In genomic region chrX:9577555-9577954, GRCh38 we compare ENCODE assay signal across 17 cellular contexts.
"Had no signal": no experiment of that assay in that cellular context is flagged by ENCODE, and none has a peak within 500 bp of the region (broad histone marks: within the 10 kb centered on the region; RNA-seq: fewer than 3 reads in every experiment).

No MANE protein-coding gene starts in this region.

- H3K36me3 ChIP-seq: esophagus muscularis mucosa, gastrocnemius medialis, neutrophil, sigmoid colon, stomach, thyroid gland had no signal

- H3K9me3 Mint-ChIP-seq: effector memory CD8-positive, alpha-beta T cell had no signal

- ATAC-seq: effector memory CD8-positive, alpha-beta T cell; gastrocnemius medialis; left colon; naive thymus-derived CD4-positive, alpha-beta T cell; psoas muscle had no signal

- H3K27ac ChIP-seq: epithelial cell of prostate, esophagus muscularis mucosa, gastrocnemius medialis, neutrophil, psoas muscle, sigmoid colon, skin epidermis, stomach, thyroid gland had no signal

- H3K27ac Mint-ChIP-seq: naive thymus-derived CD4-positive, alpha-beta T cell; type B pancreatic cell had no signal

- H3K27me3 Mint-ChIP-seq: effector memory CD8-positive, alpha-beta T cell; naive thymus-derived CD4-positive, alpha-beta T cell; type B pancreatic cell had no signal

- H3K36me3 Mint-ChIP-seq: type B pancreatic cell had no signal

- H3K4me1 ChIP-seq: psoas muscle had no signal

- H3K27me3 ChIP-seq: esophagus muscularis mucosa, gastrocnemius medialis, neutrophil, sigmoid colon, stomach, thyroid gland had no signal

- H3K4me3 ChIP-seq: esophagus muscularis mucosa, gastrocnemius medialis, psoas muscle, sigmoid colon, skin epidermis, stomach, thyroid gland had no signal

- DNase-seq: effector memory CD8-positive, alpha-beta T cell; gastrocnemius medialis; kidney; left colon; mammary epithelial cell; naive thymus-derived CD4-positive, alpha-beta T cell; psoas muscle; retina; sigmoid colon; stimulated activated naive CD4-positive, alpha-beta T cell; stomach; thyroid gland had no signal

- H3K4me3 Mint-ChIP-seq: effector memory CD8-positive, alpha-beta T cell; naive thymus-derived CD4-positive, alpha-beta T cell; type B pancreatic cell had no signal

- H3K9me3 ChIP-seq: esophagus muscularis mucosa, gastrocnemius medialis, neutrophil, psoas muscle, sigmoid colon, stomach, thyroid gland had no signal
